11 cellular contexts compared by ENCODE assay signal in the genomic region with DNA sequence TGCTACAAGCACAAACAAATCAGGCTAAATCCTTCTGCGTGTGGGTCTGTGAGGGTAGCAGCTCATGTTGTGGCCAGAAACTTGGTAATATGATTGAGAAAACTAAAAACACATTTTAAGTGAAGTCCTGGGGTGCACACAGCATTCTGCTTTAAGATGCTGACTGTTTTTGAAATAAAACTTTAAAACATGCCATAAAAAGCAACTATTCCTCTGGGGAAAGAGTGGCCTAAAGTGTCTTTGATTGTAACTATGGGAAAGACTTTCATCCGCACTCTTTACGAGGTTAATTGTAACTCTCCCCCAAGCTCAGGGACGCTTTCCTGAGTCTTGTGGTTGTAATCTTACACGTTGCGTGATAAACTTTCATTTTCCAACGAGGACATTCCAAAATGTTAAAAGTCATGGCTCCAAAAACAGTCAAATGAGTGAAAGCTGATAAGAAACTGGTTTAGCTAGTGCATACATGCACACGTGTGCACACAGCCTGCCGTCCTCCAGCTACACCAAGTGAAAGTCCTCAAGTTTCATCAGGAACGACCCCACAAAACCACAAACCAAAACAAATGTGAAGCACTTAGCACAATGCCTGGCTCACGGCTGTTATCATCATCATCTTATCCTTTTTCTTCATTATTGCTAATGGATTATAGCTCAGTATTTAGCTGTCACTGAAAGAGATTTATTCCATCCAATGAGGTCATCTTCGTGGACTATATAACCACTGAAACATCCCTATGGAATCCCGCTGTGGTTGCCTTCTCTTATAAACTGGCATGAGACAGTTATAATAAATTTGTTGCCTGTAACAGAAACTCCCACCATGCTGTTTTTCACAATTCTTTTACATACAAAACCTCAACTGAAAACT. TPM values are rescaled to one million over a fixed set of nuclear protein-coding genes. Genes with fewer than 3 reads are reported as not detected.
A peak's percentile ranks its signal among the peaks of the same experiment; 100 is the strongest.
DNase-seq lines count a peak whose midpoint lies in the region; ATAC-seq and TF ChIP-seq lines count a peak whose summit lies in the region.
"Had no signal": no experiment of that assay in that cellular context is flagged by ENCODE, and none has a peak within 500 bp of the region (broad histone marks: within the 10 kb centered on the region; RNA-seq: fewer than 3 reads in every experiment).

No MANE protein-coding gene starts in this region.

- H3K4me2 ChIP-seq in BLaER1, result peak overlapping the region; percentile 45

- ATAC-seq in body of pancreas (peak; percentile 35), GM21381 (IDR thresholded peaks at IDR 0.05; ENCODE audit: unreplicated experiment) (no peak), Right ventricle myocardium inferior (no peak)

- H4K20me1 ChIP-seq in BLaER1, result no peaks in the 10 kb centered on the region

- H3K9ac ChIP-seq in BLaER1, result no peak overlapping the region

- H3K4me1 ChIP-seq in BLaER1, result peaks cover 14% of the 10 kb centered on the region
- H3K4me1 ChIP-seq in body of pancreas, result peaks cover 5% of the 10 kb centered on the region

- WGBS in body of pancreas, 2 donors, result 21 to 26% methylated on average over 13 of the region's 13 CpGs

- DNase-seq in MG63, result peak; percentile 81
- peak in 1 of 4 donors; percentile 2 for DNase-seq in body of pancreas
- peak; percentile 81 for DNase-seq in myocyte (ENCODE audit: low read depth)
- DNase-seq in NCI-H774 (lab: John Stamatoyannopoulos, UW), result no peak
- DNase-seq in Right ventricle myocardium inferior (ENCODE audit: missing footprints), result no peak
- DNase-seq in NCI-H1105 treated with DMSO at 0.1 percent for 48 hours (lab: John Stamatoyannopoulos, UW), result no peak
- DNase-seq: adrenal gland, NCI-H2081 treated with DMSO at 0.1 percent for 48 hours, upper lobe of left lung had no signal

- H3K9me3 ChIP-seq in BLaER1, result no peaks in the 10 kb centered on the region
- H3K9me3 ChIP-seq in MG63, result no peaks in the 10 kb centered on the region
- no peaks in the 10 kb centered on the region for H3K9me3 ChIP-seq in body of pancreas
- H3K9me3 ChIP-seq: adrenal gland, upper lobe of left lung had no signal

- no peaks in the 10 kb centered on the region for H3K27me3 ChIP-seq in BLaER1
- no peaks in the 10 kb centered on the region for H3K27me3 ChIP-seq in MG63
- no peaks in the 10 kb centered on the region for H3K27me3 ChIP-seq in body of pancreas
- H3K27me3 ChIP-seq: adrenal gland, upper lobe of left lung had no signal

- H3K4me3 ChIP-seq in BLaER1 (no peak overlapping the region), MG63 (peak overlapping the region; percentile 15), body of pancreas (no peak overlapping the region)

- no peak for TF ChIP-seq CTCF in body of pancreas (IDR thresholded peaks at IDR 0.05)

- H3K36me3 ChIP-seq in BLaER1 (no peaks in the 10 kb centered on the region), MG63 (no peaks in the 10 kb centered on the region), body of pancreas (replicated peaks in 1 of 2; ENCODE audit: insufficient read depth in 1 of 2, low read depth in 2 of 2) (no peaks in the 10 kb centered on the region)
- H3K36me3 ChIP-seq: adrenal gland, upper lobe of left lung had no signal

- intact Hi-C loops in body of pancreas (cut with DNase I) (no loop called here), Right ventricle myocardium inferior (cut with DNase I) (no loop called here)

- H3K27ac ChIP-seq in BLaER1, result no peak overlapping the region
- H3K27ac ChIP-seq in body of pancreas, result no peak overlapping the region
- H3K27ac ChIP-seq: adrenal gland, upper lobe of left lung had no signal

- TF ChIP-seq POLR2A in body of pancreas (IDR thresholded peaks at IDR 0.05), result no peak

RNA-seq across cellular contexts. Expression of a gene that starts 56.4 kb away (rescaled TPM):
- total RNA-seq in MG63 (2014; rRNA removed; shearing (Covaris generic); ENCODE audit: low replicate concordance), result not detected in 2 replicates
- total RNA-seq in body of pancreas (not detected), myocyte (0.57 TPM in 1 of 2 replicates, not detected in the other), Right ventricle myocardium inferior (not detected)
- 0.15 TPM for polyA plus RNA-seq in myocyte (2012)

Comparison
In these comparisons a context has a peak if more than half of its experiments do, and no peak if none do; other contexts are left out.
1. DNase-seq: peak in MG63 (single experiment) and myocyte (single experiment); none in NCI-H774 (single experiment), Right ventricle myocardium inferior (single experiment) and NCI-H1105 treated with DMSO at 0.1 percent for 48 hours (single experiment).